8 cellular contexts compared by ENCODE assay signal in the genomic region with DNA sequence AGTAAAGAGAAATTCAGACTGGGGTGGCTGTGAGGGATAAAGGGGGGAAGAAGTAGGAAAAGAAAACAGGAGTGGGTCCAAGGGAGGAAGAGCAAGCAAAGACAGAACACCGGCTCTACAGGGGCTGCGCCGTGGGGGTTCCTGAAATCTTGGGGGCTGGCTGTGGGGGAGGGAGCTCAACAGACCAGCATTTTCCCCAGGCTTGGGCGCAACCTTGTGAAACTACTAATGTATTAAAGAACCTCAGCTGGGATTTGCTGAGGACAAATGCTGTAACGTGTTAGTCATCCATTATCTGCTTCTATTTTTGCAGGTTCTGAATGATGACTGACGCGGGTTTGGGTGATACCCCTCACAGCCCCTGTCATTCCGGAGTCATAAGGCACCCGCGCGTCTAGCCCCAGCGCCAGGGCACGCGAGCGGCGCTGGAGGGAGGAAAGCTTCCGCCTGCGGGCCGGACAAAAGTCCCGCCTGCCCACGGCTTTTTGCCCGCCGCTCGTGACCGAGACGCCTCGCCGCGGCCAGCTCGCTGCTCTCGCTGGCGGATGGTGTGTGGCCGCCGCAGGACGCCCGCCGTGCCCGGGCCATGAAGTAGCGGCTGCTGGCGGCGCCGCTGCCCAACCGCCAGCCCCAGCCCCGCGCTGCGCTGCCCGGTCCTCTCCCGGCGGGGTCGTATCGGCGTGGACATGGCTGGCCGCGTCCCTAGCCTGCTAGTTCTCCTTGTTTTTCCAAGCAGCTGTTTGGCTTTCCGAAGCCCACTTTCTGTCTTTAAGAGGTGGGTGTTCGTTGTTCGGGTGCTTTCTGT.
DNase-seq lines count a peak whose midpoint lies in the region; ATAC-seq and TF ChIP-seq lines count a peak whose summit lies in the region.

No MANE protein-coding gene starts in this region.

- peaks cover 34% of the 10 kb centered on the region for H3K4me1 ChIP-seq in iPS-18a (ENCODE audit: control insufficient read depth, low read depth, low read length)

- H3K36me3 ChIP-seq in iPS-18a (ENCODE audit: control insufficient read depth, low read depth, low read length) = no peaks in the 10 kb centered on the region

- H3K4me3 ChIP-seq in iPS-18a (ENCODE audit: low read length) (peak overlapping the region; percentile 76), retinal pigment epithelial cell (ENCODE audit: low read length) (peak overlapping the region; percentile 79)

- TF ChIP-seq CTCF in retinal pigment epithelial cell (conservative IDR thresholded peaks at IDR 0.05; ENCODE audit: low read depth, low read length) = no peak

- no peaks in the 10 kb centered on the region for H3K27me3 ChIP-seq in iPS-18a (ENCODE audit: control insufficient read depth, insufficient read depth, low read length)

- ATAC-seq in GM21390 (IDR thresholded peaks at IDR 0.05; ENCODE audit: unreplicated experiment) = peak; percentile 72

- DNase-seq in DMS114 treated with DMSO at 0.1 percent for 48 hours (lab: John Stamatoyannopoulos, UW; ENCODE audit: unreplicated experiment) = peak; percentile 19
- DNase-seq in HPDE6-E6E7 (ENCODE audit: extremely low spot score) = peak; percentile 52
- peak; percentile 25 for DNase-seq in SKM-1 (lab: John Stamatoyannopoulos, UW; ENCODE audit: unreplicated experiment)
- peak; percentile 53 for DNase-seq in brain pericyte (ENCODE audit: low read depth, low spot score)
- DNase-seq in retinal pigment epithelial cell (ENCODE audit: low read depth) = peak; percentile 71
- DNase-seq in GM19240 (ENCODE audit: insufficient read length, low spot score) = no peak

- no peaks in the 10 kb centered on the region for H3K9me3 ChIP-seq in iPS-18a (ENCODE audit: control insufficient read depth, low read depth, low read length)

- peak overlapping the region; percentile 71 for H3K27ac ChIP-seq in iPS-18a (ENCODE audit: low read length)

- H3K9ac ChIP-seq in iPS-18a (ENCODE audit: low read length) = peak overlapping the region; percentile 69
